ENCODE assay signal across 22 cellular contexts in genomic region chr1:115746021-115746690, GRCh38. TPM values are rescaled to one million over a fixed set of nuclear protein-coding genes. Genes with fewer than 3 reads are reported as not detected.
DNase-seq lines count a peak whose midpoint lies in the region; ATAC-seq, FAIRE-seq and TF ChIP-seq lines count a peak whose summit lies in the region.
"Had no signal": no experiment of that assay in that cellular context is flagged by ENCODE, and none has a peak within 500 bp of the region (broad histone marks: within the 10 kb centered on the region; RNA-seq: fewer than 3 reads in every experiment).

No MANE protein-coding gene starts in this region.

- H3K27me3 ChIP-seq in PC-3 (ENCODE audit: low read length) (no peaks in the 10 kb centered on the region), bronchial epithelial cell (ENCODE audit: control insufficient read depth, insufficient read depth, low read length) (no peaks in the 10 kb centered on the region), keratinocyte (ENCODE audit: control insufficient read depth, extremely low read depth, insufficient read depth, low read length) (no peaks in the 10 kb centered on the region), vagina (no peaks in the 10 kb centered on the region)
- H3K27me3 ChIP-seq: BE2C had no signal

- H3K9ac ChIP-seq in PC-3 (ENCODE audit: low read length) (no peak overlapping the region), keratinocyte (ENCODE audit: control insufficient read depth, extremely low read depth, insufficient read depth, low read length) (no peak overlapping the region)

- no peaks in the 10 kb centered on the region for H3F3A ChIP-seq in PC-3 (ENCODE audit: low read length, unreplicated experiment)

- DNase-seq in PC-3 (peak; percentile 57), bronchial epithelial cell (ENCODE audit: low read depth) (peak; percentile 74), keratinocyte (ENCODE audit: low read depth, low spot score) (no peak), NCI-H345 (lab: John Stamatoyannopoulos, UW) (no peak), vagina (ENCODE audit: extremely low spot score in 2 of 2) (no peak), erythroblast (lab: John Stamatoyannopoulos, UW) (no peak)
- DNase-seq in activated T-cell treated with anti-CD3 and anti-CD28 coated beads, Interleukin-2, amount 50 U/mL, for 4 hours, result no peak
- DNase-seq: ACHN; BE2C; C1 segment of cervical spinal cord; Caco-2; CD4-positive, CD25-positive, alpha-beta regulatory T cell; GOT3; H7; HFFc6 had no signal

- H3K9me2 ChIP-seq in PC-3 (replicated peaks; ENCODE audit: low read length), result no peaks in the 10 kb centered on the region

- peaks cover 18% of the 10 kb centered on the region for H3K4me1 ChIP-seq in PC-3 (ENCODE audit: insufficient read depth, low read length)
- peaks cover 39% of the 10 kb centered on the region for H3K4me1 ChIP-seq in keratinocyte (ENCODE audit: control insufficient read depth, extremely low read depth, insufficient read depth, low read length)
- peaks cover 10% of the 10 kb centered on the region for H3K4me1 ChIP-seq in vagina
- H3K4me1 ChIP-seq: BE2C, Caco-2 had no signal

- H3K36me3 ChIP-seq in PC-3 (ENCODE audit: low read depth, low read length) (no peaks in the 10 kb centered on the region), bronchial epithelial cell (ENCODE audit: control insufficient read depth, insufficient read depth, low read length) (no peaks in the 10 kb centered on the region), keratinocyte (ENCODE audit: control insufficient read depth in 2 of 2, extremely low read depth in 1 of 2, insufficient read depth in 2 of 2, low read length in 2 of 2) (no peaks in the 10 kb centered on the region), vagina (no peaks in the 10 kb centered on the region)
- H3K36me3 ChIP-seq: BE2C had no signal

- no peaks in the 10 kb centered on the region for H3K36me3 Mint-ChIP-seq in activated T-cell treated with anti-CD3 and anti-CD28 coated beads, Interleukin-2, amount 50 U/mL, for 4 hours (ENCODE audit: insufficient read depth)
- H3K36me3 Mint-ChIP-seq: CD4-positive, CD25-positive, alpha-beta regulatory T cell had no signal

- peak overlapping the region; percentile 23; the same call in 1 of the 2 replicates for H2AFZ ChIP-seq in PC-3 (ENCODE audit: low read length)
- H2AFZ ChIP-seq in keratinocyte (ENCODE audit: control insufficient read depth, low read length), result no peak overlapping the region

- H3K9me3 ChIP-seq in PC-3 (ENCODE audit: low read length) (no peaks in the 10 kb centered on the region), keratinocyte (ENCODE audit: control insufficient read depth, low read depth, low read length) (no peaks in the 10 kb centered on the region), vagina (no peaks in the 10 kb centered on the region)
- H3K9me3 ChIP-seq: BE2C, Caco-2 had no signal

- H3K4me3 ChIP-seq in PC-3 (ENCODE audit: low read length) (no peak overlapping the region; the same call in 1 of the 2 replicates), bronchial epithelial cell (ENCODE audit: low read depth, low read length) (no peak overlapping the region), keratinocyte (ENCODE audit: control insufficient read depth in 2 of 3, extremely low read depth in 1 of 3, insufficient read depth in 2 of 3, low read depth in 1 of 3, low read length in 3 of 3) (no peak overlapping the region), vagina (no peak overlapping the region)

- intact Hi-C loops in PC-3 (cut with micrococcal nuclease) (no loop called here), vagina (cut with DNase I) (no loop called here)

- POLR2A ChIA-PET in PC-3 (lab: Charles Lee; ENCODE audit: unreplicated experiment), result no interaction called here

- peak overlapping the region; percentile 36 for H3K27ac ChIP-seq in PC-3 (ENCODE audit: low read length)
- peak overlapping the region; percentile 17 for H3K27ac ChIP-seq in keratinocyte (ENCODE audit: control insufficient read depth, insufficient read depth, low read length)
- H3K27ac ChIP-seq in vagina, result no peak overlapping the region
- H3K27ac ChIP-seq: HL-60 had no signal

- no peak; the same call in 1 of the 2 replicates for ATAC-seq in PC-3
- ATAC-seq in activated T-cell treated with anti-CD3 and anti-CD28 coated beads, Interleukin-2, amount 50 U/mL, for 4 hours, result no peak
- ATAC-seq: HCT116 had no signal

- H3K79me2 ChIP-seq in PC-3 (ENCODE audit: low read length) (no peaks in the 10 kb centered on the region), keratinocyte (ENCODE audit: control insufficient read depth, insufficient read depth, low read length) (no peaks in the 10 kb centered on the region)

- H3K27me3 Mint-ChIP-seq in activated T-cell treated with anti-CD3 and anti-CD28 coated beads, Interleukin-2, amount 50 U/mL, for 4 hours (ENCODE audit: low read depth), result peaks cover 14% of the 10 kb centered on the region

- TF ChIP-seq POLR2A in vagina (IDR thresholded peaks at IDR 0.05), result no peak
- TF ChIP-seq POLR2A in erythroblast (IDR thresholded peaks at IDR 0.05; ENCODE audit: low read length), result no peak

- BruUV-seq in PC-3 (replicated peaks; lab: Mats Ljungman, UMichigan), result no TSS peak

- FAIRE-seq in bronchial epithelial cell (lab: Jason Lieb, UNC) (no peak), keratinocyte (lab: Jason Lieb, UNC) (peak; percentile 58)
- FAIRE-seq: A204.1, D721Med, G401.6, GM12891 had no signal

- CTCF ChIA-PET in PC-3 (lab: Charles Lee), result no interaction called here

- no peaks in the 10 kb centered on the region for H3K4me1 Mint-ChIP-seq in activated T-cell treated with anti-CD3 and anti-CD28 coated beads, Interleukin-2, amount 50 U/mL, for 4 hours (ENCODE audit: low read depth)

- H4K20me1 ChIP-seq in PC-3 (ENCODE audit: low read length) (no peaks in the 10 kb centered on the region), keratinocyte (ENCODE audit: control insufficient read depth, extremely low read depth, insufficient read depth, low read length) (no peaks in the 10 kb centered on the region)

- H3K9me3 Mint-ChIP-seq in activated T-cell treated with anti-CD3 and anti-CD28 coated beads, Interleukin-2, amount 50 U/mL, for 4 hours, result no peaks in the 10 kb centered on the region
- H3K9me3 Mint-ChIP-seq: HFFc6 had no signal

- no peak for TF ChIP-seq CTCF in PC-3 (conservative IDR thresholded peaks at IDR 0.05; ENCODE audit: low read depth, low read length)
- no peak for TF ChIP-seq CTCF in bronchial epithelial cell (IDR thresholded peaks at IDR 0.05; ENCODE audit: insufficient read depth, low read length, severe bottlenecking)
- no peak for TF ChIP-seq CTCF in keratinocyte (optimal IDR thresholded peaks at IDR 0.05 in 1 of 3, IDR thresholded peaks at IDR 0.05 in 1 of 3, conservative IDR thresholded peaks at IDR 0.05 in 1 of 3; ENCODE audit: extremely low read depth in 1 of 3, insufficient read depth in 2 of 3, low read length in 3 of 3)
- TF ChIP-seq CTCF in vagina (IDR thresholded peaks at IDR 0.05), result no peak

- H3K9me1 ChIP-seq in keratinocyte (ENCODE audit: control insufficient read depth, extremely low read depth, insufficient read depth, low read length), result no peaks in the 10 kb centered on the region

- H3K4me2 ChIP-seq in PC-3 (ENCODE audit: low read length) (peak overlapping the region; percentile 21), keratinocyte (ENCODE audit: control insufficient read depth, extremely low read depth, insufficient read depth, low read depth, low read length) (no peak overlapping the region)

- dilution Hi-C loops in keratinocyte (cut with MboI; ENCODE audit: extremely low pct_ligation_motif_present, low sequenced_read_pairs), result no loop called here

- no peak overlapping the region for H3K4me3 Mint-ChIP-seq in activated T-cell treated with anti-CD3 and anti-CD28 coated beads, Interleukin-2, amount 50 U/mL, for 4 hours
- H3K4me3 Mint-ChIP-seq: CD4-positive, CD25-positive, alpha-beta regulatory T cell; HFFc6 had no signal

RNA-seq across cellular contexts. Expression of gene CASQ2, which starts 22.4 kb away (rescaled TPM):
- total RNA-seq in PC-3 (2014; rRNA removed) (0.17 TPM in 1 of 2 replicates, not detected in the other), bronchial epithelial cell (not detected in 2 replicates), vagina (3.2 TPM)
- polyA plus RNA-seq in keratinocyte, result 0.02 to 0.06 TPM (median 0.04 TPM) in 3 replicates
- not detected for polyA plus RNA-seq in keratinocyte (2011; ENCODE audit: low read depth)
- polyA plus RNA-seq in keratinocyte (2011; cell fraction: cytosol; rRNA removed), result 0.03 and 0.04 TPM in 2 replicates
- 0.09 TPM in 1 of 2 replicates, not detected in the other for polyA plus RNA-seq in keratinocyte (2011; cell fraction: nucleus; rRNA removed)
- not detected in 2 replicates for polyA plus RNA-seq in keratinocyte (2012; ENCODE audit: low replicate concordance)
- polyA minus RNA-seq in keratinocyte, result 0.10 TPM in 1 of 3 replicates, not detected in the others
- polyA minus RNA-seq in keratinocyte (2011; cell fraction: cytosol; rRNA and poly(A)+ RNA removed), result not detected
- not detected in 2 replicates for polyA minus RNA-seq in keratinocyte (2011; cell fraction: nucleus; rRNA and poly(A)+ RNA removed)
- not detected for total RNA-seq in activated T-cell treated with anti-CD3 and anti-CD28 coated beads, Interleukin-2, amount 50 U/mL, for 4 hours
- total RNA-seq: CD4-positive, CD25-positive, alpha-beta regulatory T cell; HFFc6; HT1080 had no signal
- polyA plus RNA-seq: CD4-positive, CD25-positive, alpha-beta regulatory T cell had no signal

Comparison
In these comparisons a context has a peak if more than half of its experiments do, and no peak if none do; other contexts are left out.
1. DNase-seq: peak in PC-3 (single experiment) and bronchial epithelial cell (single experiment); none in keratinocyte (single experiment), NCI-H345 (single experiment), vagina (0 of 2), activated T-cell treated with anti-CD3 and anti-CD28 coated beads, Interleukin-2, amount 50 U/mL, for 4 hours (single experiment) and erythroblast (0 of 2).